25 cellular contexts compared by ENCODE assay signal in the genomic region with DNA sequence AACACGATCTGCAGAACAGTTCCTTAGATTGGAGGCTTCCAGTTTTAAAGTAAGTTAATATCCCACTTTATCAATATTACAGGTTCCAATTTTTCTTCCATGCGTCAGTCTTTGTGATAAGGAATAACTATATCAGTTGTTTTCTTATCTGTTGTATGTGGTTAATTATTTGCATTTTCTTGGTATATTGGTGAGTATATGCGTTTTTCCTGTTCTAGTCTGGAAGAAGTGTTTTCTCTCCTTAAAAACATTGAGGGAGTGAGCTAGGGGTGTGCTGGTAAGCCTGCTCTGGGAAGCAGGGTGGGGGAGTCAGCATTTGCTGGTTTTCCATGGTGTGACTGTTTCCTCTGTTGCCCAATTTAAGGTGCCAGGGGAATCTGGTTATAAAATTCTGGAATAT. TPM values are rescaled to one million over a fixed set of nuclear protein-coding genes. Genes with fewer than 3 reads are reported as not detected.
DNase-seq lines count a peak whose midpoint lies in the region; TF ChIP-seq lines count a peak whose summit lies in the region.
"Had no signal": no experiment of that assay in that cellular context is flagged by ENCODE, and none has a peak within 500 bp of the region (broad histone marks: within the 10 kb centered on the region; RNA-seq: fewer than 3 reads in every experiment).

No MANE protein-coding gene starts in this region.

- H3K36me3 ChIP-seq in osteoblast (ENCODE audit: insufficient read depth, low read length), result peaks cover 21% of the 10 kb centered on the region
- H3K36me3 ChIP-seq in thyroid gland, result peaks cover 8 to 18% of the 10 kb centered on the region in 2 donors

- H4K20me1 ChIP-seq in osteoblast (ENCODE audit: insufficient read depth, low read length), result no peaks in the 10 kb centered on the region

- H3K27me3 Mint-ChIP-seq in Calu3 (ENCODE audit: unreplicated experiment), result no peaks in the 10 kb centered on the region
- H3K27me3 Mint-ChIP-seq: CD4-positive, alpha-beta T cell; natural killer cell treated with Interleukin-12 subunit alpha and Interleukin-12 subunit beta and Interleukin-15 and Interleukin-18, amount 100 ng/mL, for 72 hours; T-cell had no signal

- H3K4me3 Mint-ChIP-seq in Calu3 (ENCODE audit: low read depth, unreplicated experiment), result no peak overlapping the region
- H3K4me3 Mint-ChIP-seq: activated CD8-positive, alpha-beta T cell treated with anti-CD3 and anti-CD28 coated beads, Interleukin-2, amount 10 ng/mL, durations not matched to agents 7 days and 5 days; CD4-positive, alpha-beta T cell; H9; natural killer cell treated with Interleukin-12 subunit alpha and Interleukin-12 subunit beta and Interleukin-15 and Interleukin-18, amount 100 ng/mL, for 72 hours; T-cell had no signal

- CTCF ChIA-PET in Calu3 (lab: Charles Lee), result no interaction called here

- H3K27me3 ChIP-seq in dorsolateral prefrontal cortex (no peaks in the 10 kb centered on the region), osteoblast (ENCODE audit: insufficient read depth, low read length) (no peaks in the 10 kb centered on the region), thyroid gland (no peaks in the 10 kb centered on the region)
- H3K27me3 ChIP-seq: cardiac muscle cell, left lung, SJSA1, suprapubic skin had no signal

- no TSS peak for BruUV-seq in Calu3 (replicated peaks; lab: Mats Ljungman, UMichigan)

- no peaks in the 10 kb centered on the region for H3K79me2 ChIP-seq in osteoblast (ENCODE audit: insufficient read depth, low read length)

- peak; percentile 31 for DNase-seq in amniotic epithelial cell (ENCODE audit: low read depth)
- DNase-seq in dorsolateral prefrontal cortex, result no peak
- peak; percentile 8 for DNase-seq in osteoblast (ENCODE audit: insufficient read length, low spot score, missing footprints)
- DNase-seq in thyroid gland, result no peak
- no peak for DNase-seq in anterior cingulate cortex (lab: John Stamatoyannopoulos, UW)
- no peak for DNase-seq in Calu3
- DNase-seq in NCI-H2196 treated with DMSO at 0.1 percent for 48 hours (lab: John Stamatoyannopoulos, UW; ENCODE audit: unreplicated experiment), result no peak
- DNase-seq: activated CD4-positive, alpha-beta T cell treated with anti-CD3 and anti-CD28 coated beads for 1 hour; activated CD8-positive, alpha-beta T cell treated with anti-CD3 and anti-CD28 coated beads, Interleukin-2, amount 10 ng/mL, durations not matched to agents 7 days and 5 days; activated gamma-delta T cell; activated T-cell treated with anti-CD3 and anti-CD28 coated beads for 4 hours; CD4-positive, alpha-beta T cell; DMS 273 treated with DMSO at 0.1 percent for 48 hours; H9; left lung; NCI-H1694; NCI-H2171 treated with DMSO at 0.1 percent for 48 hours; stimulated activated CD4-positive, alpha-beta T cell treated with anti-CD3 and anti-CD28 coated beads, Interleukin-1b, Interleukin-23, amount 100 ng/mL, for 48 hours; T-cell had no signal

- no peaks in the 10 kb centered on the region for H3K4me1 Mint-ChIP-seq in Calu3 (ENCODE audit: low read depth, unreplicated experiment)
- H3K4me1 Mint-ChIP-seq: H9, T-cell had no signal

- intact Hi-C loops in dorsolateral prefrontal cortex (cut with DNase I) (loop anchor here in 1 of 2 donors (10.0 kb wide), 1 partner anchor 285 kb away; no protein-coding TSS in a partner anchor), thyroid gland (cut with DNase I) (loop anchor here (10.0 kb wide), 1 partner anchor 205 kb away; no protein-coding TSS in a partner anchor), Calu3 (cut with micrococcal nuclease; ENCODE audit: unreplicated experiment) (no loop called here)

- H3K4me3 ChIP-seq in dorsolateral prefrontal cortex (no peak overlapping the region), osteoblast (ENCODE audit: insufficient read depth, low read length) (no peak overlapping the region), thyroid gland (replicated peaks in 1 of 3) (no peak overlapping the region)
- H3K4me3 ChIP-seq: cardiac muscle cell, left lung, SJSA1, skin epidermis, suprapubic skin had no signal

- H3K9me3 ChIP-seq in osteoblast (ENCODE audit: low read depth, low read length), result no peaks in the 10 kb centered on the region
- H3K9me3 ChIP-seq in thyroid gland, result no peaks in the 10 kb centered on the region
- H3K9me3 ChIP-seq: left lung, SJSA1, suprapubic skin had no signal

- no peak for TF ChIP-seq POLR2A in thyroid gland (IDR thresholded peaks at IDR 0.05)

- peak overlapping the region in 55 of 59 donors; percentile 63 to 97 (median 87) for H3K27ac ChIP-seq in dorsolateral prefrontal cortex
- H3K27ac ChIP-seq in osteoblast (ENCODE audit: low read depth, low read length), result no peak overlapping the region
- peak overlapping the region in 2 of 3 donors; percentile 10 to 19 for H3K27ac ChIP-seq in thyroid gland
- H3K27ac ChIP-seq: epithelial cell of prostate, left lung, SJSA1, suprapubic skin had no signal

- H3K4me1 ChIP-seq in osteoblast (ENCODE audit: insufficient read depth, low read length) (no peaks in the 10 kb centered on the region), thyroid gland (peaks cover 9 to 13% of the 10 kb centered on the region in 2 donors)
- H3K4me1 ChIP-seq: left lung, SJSA1, suprapubic skin had no signal

- peaks cover 13% of the 10 kb centered on the region for H3K36me3 Mint-ChIP-seq in Calu3 (ENCODE audit: insufficient read depth, unreplicated experiment)

- no peak overlapping the region for H3K4me2 ChIP-seq in osteoblast (ENCODE audit: insufficient read depth, low read length)

- no peak overlapping the region for H3K27ac Mint-ChIP-seq in Calu3 (ENCODE audit: unreplicated experiment)
- H3K27ac Mint-ChIP-seq: activated CD8-positive, alpha-beta T cell treated with anti-CD3 and anti-CD28 coated beads, Interleukin-2, amount 10 ng/mL, durations not matched to agents 7 days and 5 days; CD4-positive, alpha-beta T cell had no signal

- H3K9me3 Mint-ChIP-seq in Calu3 (ENCODE audit: low read depth, unreplicated experiment), result no peaks in the 10 kb centered on the region
- H3K9me3 Mint-ChIP-seq: CD4-positive, alpha-beta T cell; H9; natural killer cell treated with Interleukin-12 subunit alpha and Interleukin-12 subunit beta and Interleukin-15 and Interleukin-18, amount 100 ng/mL, for 72 hours; T-cell had no signal

- 90 to 94% methylated on average over 3 of the region's 3 CpGs for WGBS in thyroid gland, 2 donors

- no peak overlapping the region for H2AFZ ChIP-seq in osteoblast (ENCODE audit: low read length)

- no peak for TF ChIP-seq CTCF in dorsolateral prefrontal cortex (IDR thresholded peaks at IDR 0.05 in 54 of 56, conservative IDR thresholded peaks at IDR 0.05 in 2 of 56; ENCODE audit: low read depth in 1 of 56, partially characterized antibody in 56 of 56)
- no peak for TF ChIP-seq CTCF in osteoblast (IDR thresholded peaks at IDR 0.05; ENCODE audit: extremely low read depth, low read depth, low read length)
- no peak for TF ChIP-seq CTCF in thyroid gland (IDR thresholded peaks at IDR 0.05)
- TF ChIP-seq CTCF in Calu3 (IDR thresholded peaks at IDR 0.05; ENCODE audit: unreplicated experiment), result no peak

RNA-seq across cellular contexts. Expression of a gene that starts 50.2 kb away (rescaled TPM):
- total RNA-seq in dorsolateral prefrontal cortex (100 to 1,000 TPM; 238 to 416 (median 324) TPM), osteoblast (35.8 and 38.0 TPM in 2 replicates), thyroid gland (10 to 100 TPM; 51.7 to 70.5 (median 53.5) TPM), Calu3 (2022) (17.1 and 17.8 TPM in 2 replicates)

Comparison
In these comparisons a context has a peak if more than half of its experiments do, and no peak if none do; other contexts are left out.
1. DNase-seq: peak in amniotic epithelial cell (single experiment) and osteoblast (single experiment); none in dorsolateral prefrontal cortex (0 of 10), thyroid gland (0 of 2), anterior cingulate cortex (0 of 58), Calu3 (single experiment) and NCI-H2196 treated with DMSO at 0.1 percent for 48 hours (single experiment).